ENCODE assay signal across 8 cellular contexts in the genomic region with DNA sequence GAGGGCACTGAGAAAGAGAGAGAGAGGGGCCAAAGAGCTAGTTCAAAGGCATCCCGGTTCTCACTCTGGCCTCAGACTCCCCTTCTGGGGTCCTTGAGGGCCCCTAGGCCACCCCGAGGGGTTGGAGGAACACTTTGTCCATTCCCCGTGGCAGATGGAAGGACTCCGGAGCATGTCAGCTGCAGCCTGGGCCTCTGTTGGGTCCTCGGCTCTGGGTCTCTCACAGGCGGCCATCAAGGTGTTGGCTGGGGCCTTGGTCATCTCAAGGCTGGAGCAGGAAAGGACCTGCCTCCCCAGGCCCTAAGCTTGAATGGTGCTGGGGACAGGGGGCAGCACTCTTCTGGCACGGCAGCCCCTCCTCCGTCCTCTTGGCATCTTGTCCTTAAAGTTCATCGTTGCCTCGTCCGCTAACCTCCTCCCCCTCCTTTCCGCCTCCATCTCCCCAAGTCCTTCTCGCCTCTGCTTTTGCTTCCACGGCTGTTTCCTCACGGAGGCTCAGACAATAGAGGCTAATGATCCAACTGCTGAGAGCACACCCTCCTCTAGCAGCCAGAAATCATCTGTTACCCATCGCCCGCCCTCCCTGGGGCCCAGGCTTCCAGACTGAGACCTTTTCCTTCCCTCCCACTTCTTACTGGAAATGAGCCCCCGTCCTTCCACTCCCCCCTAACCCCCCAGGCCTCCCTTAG. TPM values are rescaled to one million over a fixed set of nuclear protein-coding genes. Genes with fewer than 3 reads are reported as not detected.
DNase-seq lines count a peak whose midpoint lies in the region; ATAC-seq and TF ChIP-seq lines count a peak whose summit lies in the region.

No MANE protein-coding gene starts in this region.

- H3K9me3 Mint-ChIP-seq in nephron progenitor cell: no peaks in the 10 kb centered on the region

- H3K4me3 Mint-ChIP-seq in nephron progenitor cell: peak overlapping the region; percentile 44

- DNase-seq in AG04450 (ENCODE audit: low read depth, low spot score) (no peak), nephron progenitor cell (no peak), NCI-H2196 treated with DMSO at 0.1 percent for 48 hours (lab: John Stamatoyannopoulos, UW; ENCODE audit: unreplicated experiment) (no peak), NCI-H510A treated with DMSO at 0.1 percent for 48 hours (lab: John Stamatoyannopoulos, UW) (no peak)

- H3K9me3 ChIP-seq in AG04450 (ENCODE audit: control insufficient read depth, insufficient read depth, low read length) (no peaks in the 10 kb centered on the region; the same call in 1 of the 2 replicates), OCI-LY3 (ENCODE audit: insufficient read depth, low read length) (no peaks in the 10 kb centered on the region), esophagus (ENCODE audit: control insufficient read depth in 2 of 2, insufficient read depth in 1 of 2, low read depth in 1 of 2, low read length in 1 of 2) (peaks cover 0 to 2% of the 10 kb centered on the region in 2 donors)

- no peaks in the 10 kb centered on the region for H3K27me3 ChIP-seq in AG04450 (ENCODE audit: control insufficient read depth, insufficient read depth, low read length)
- H3K27me3 ChIP-seq in OCI-LY3 (ENCODE audit: low read depth, low read length): no peaks in the 10 kb centered on the region
- H3K27me3 ChIP-seq in esophagus (ENCODE audit: control insufficient read depth in 1 of 2, insufficient read depth in 2 of 2, low read length in 2 of 2): no peaks in the 10 kb centered on the region

- ATAC-seq in GM21526 (IDR thresholded peaks at IDR 0.05; ENCODE audit: low FRiP score, unreplicated experiment) (no peak), HG02610 (IDR thresholded peaks at IDR 0.05; ENCODE audit: unreplicated experiment) (no peak)

- H3K27ac ChIP-seq in AG04450 (ENCODE audit: low read depth, low read length) (peak overlapping the region; percentile 99), OCI-LY3 (ENCODE audit: low read length) (peak overlapping the region; percentile 95), esophagus (ENCODE audit: low read depth in 2 of 2, low read length in 1 of 2) (peak overlapping the region; percentile 73 to 87)

- POLR2A ChIA-PET in AG04450 (lab: Yijun Ruan, JAX): interaction anchor here (0.8 to 2.6 kb wide), 9 partner anchors 9 to 98 kb away, joined by 3 to 30 read pairs (median 3); no protein-coding TSS in a partner anchor

- peaks cover 53% of the 10 kb centered on the region for H3K4me1 ChIP-seq in OCI-LY3 (ENCODE audit: low read length)
- peaks cover 0 to 41% of the 10 kb centered on the region in 2 donors for H3K4me1 ChIP-seq in esophagus (ENCODE audit: control insufficient read depth in 2 of 2, insufficient read depth in 2 of 2, low read length in 1 of 2)

- peaks cover 53% of the 10 kb centered on the region for H3K4me1 Mint-ChIP-seq in nephron progenitor cell

- H3K27me3 Mint-ChIP-seq in nephron progenitor cell (ENCODE audit: low read depth, poor library complexity): peaks cover 17% of the 10 kb centered on the region

- H3K79me2 ChIP-seq in OCI-LY3 (ENCODE audit: low read length): peaks cover 6% of the 10 kb centered on the region; the same call in 1 of the 2 replicates

- peak overlapping the region; percentile 96 for H3K27ac Mint-ChIP-seq in nephron progenitor cell

- TF ChIP-seq CTCF in AG04450 (IDR thresholded peaks at IDR 0.05; ENCODE audit: low read depth, low read length) (no peak), OCI-LY3 (IDR thresholded peaks at IDR 0.05; ENCODE audit: low read depth, low read length) (no peak), nephron progenitor cell (IDR thresholded peaks at IDR 0.05) (no peak)

- CTCF ChIA-PET in AG04450 (lab: Charles Lee): interaction anchor here (0.8 to 13.7 kb wide), 3 partner anchors 9 to 66 kb away, joined by 3 to 174 read pairs (median 8); no protein-coding TSS in a partner anchor

- peak overlapping the region; percentile 89 for H3K4me2 ChIP-seq in OCI-LY3 (ENCODE audit: low read length)

- H3K4me3 ChIP-seq in AG04450 (ENCODE audit: low read depth, low read length) (no peak overlapping the region), OCI-LY3 (ENCODE audit: low read length) (peak overlapping the region; percentile 68), esophagus (ENCODE audit: low read depth in 1 of 2, low read length in 2 of 2) (no peak overlapping the region)

- H2AFZ ChIP-seq in OCI-LY3 (ENCODE audit: low read depth, low read length): no peak overlapping the region

- H3K36me3 ChIP-seq in OCI-LY3 (replicated peaks; ENCODE audit: low read depth, low read length) (no peaks in the 10 kb centered on the region), esophagus (ENCODE audit: control insufficient read depth in 2 of 2, insufficient read depth in 2 of 2, low read length in 1 of 2) (no peaks in the 10 kb centered on the region)

- H3K9ac ChIP-seq in OCI-LY3 (ENCODE audit: low read length): peak overlapping the region; percentile 85

- no peaks in the 10 kb centered on the region for H3K36me3 Mint-ChIP-seq in nephron progenitor cell (ENCODE audit: low read depth)

- no peaks in the 10 kb centered on the region for H4K20me1 ChIP-seq in OCI-LY3 (ENCODE audit: insufficient read depth, low read length)

- 39 to 51% methylated on average over 17 to 18 of the region's 18 CpGs for WGBS in esophagus, 2 donors

RNA-seq across cellular contexts. Expression of a gene that starts 23.3 kb away (rescaled TPM):
- polyA plus RNA-seq in AG04450 (2011; rRNA removed) (0.12 and 0.22 TPM in 2 replicates), esophagus (under 1 TPM; 0.16 to 0.54 TPM)
- 0.09 and 0.22 TPM in 2 replicates for polyA minus RNA-seq in AG04450 (2011; rRNA and poly(A)+ RNA removed)

RNA-seq across cellular contexts. Expression of a gene that starts 40.6 kb away (rescaled TPM):
- 0.07 and 0.10 TPM in 2 replicates for polyA plus RNA-seq in AG04450 (2011; rRNA removed)
- 0.04 and 0.09 TPM in 2 replicates for polyA minus RNA-seq in AG04450 (2011; rRNA and poly(A)+ RNA removed)
- 10 to 100 TPM; 25.4 to 74.8 TPM for polyA plus RNA-seq in esophagus

Comparison
In these comparisons a context has a peak if more than half of its experiments do, and no peak if none do; other contexts are left out.
1. RNA of a gene that starts 40.6 kb away (polyA plus RNA-seq): 25.4 to 74.8 TPM in esophagus; 0.07 to 0.10 TPM in AG04450; every median in the first group is over 10 times any median in the second.
2. Peak in every context shown above with its lines, with median percentiles within 50 percentile points of each other: H3K27ac ChIP-seq.